In the genomic region with DNA sequence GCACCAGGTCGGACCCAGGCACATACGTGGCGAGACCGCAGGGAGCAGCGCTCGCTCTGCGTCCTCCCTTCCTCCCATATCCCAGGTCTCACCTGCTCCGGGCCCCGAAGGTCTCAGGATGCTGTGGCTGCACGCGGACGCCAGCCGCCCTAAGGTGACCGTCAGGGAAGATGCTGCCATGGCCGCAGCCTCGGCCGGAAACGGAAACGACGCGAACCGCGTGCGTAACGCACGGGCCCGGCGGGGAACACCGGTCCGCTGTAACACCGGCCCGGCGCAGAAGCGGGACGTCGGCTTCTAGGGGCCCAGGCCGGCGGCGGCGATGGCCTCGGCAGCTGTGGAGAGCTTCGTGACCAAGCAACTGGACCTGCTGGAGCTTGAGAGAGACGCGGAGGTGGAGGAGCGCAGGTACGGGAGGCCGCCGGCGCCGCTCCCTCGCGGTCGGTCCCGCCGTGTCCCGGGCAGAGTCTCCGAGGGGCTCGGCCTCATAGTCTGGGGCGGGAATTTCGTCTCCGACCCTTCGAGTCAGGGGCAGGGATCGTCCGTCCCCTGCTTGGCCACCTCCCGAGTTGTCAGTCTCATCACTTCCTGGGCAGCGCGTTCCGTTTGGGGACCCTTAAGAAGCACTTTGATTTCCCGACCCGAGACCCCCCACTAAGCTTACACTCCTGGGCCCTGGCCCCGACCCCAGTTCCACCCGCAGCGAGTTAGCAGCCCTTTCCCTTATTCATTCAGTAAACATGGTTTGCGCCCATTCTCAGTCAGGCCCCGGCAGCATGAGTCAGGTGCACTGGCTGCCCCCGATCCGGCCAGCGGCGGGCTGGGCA, we compare ENCODE assay signal across 1 cellular context.
TF ChIP-seq lines count a peak whose summit lies in the region.

A gene (plus strand): TSS at position 261 of the 827 bp plus-strand sequence. CDS start 62 bp downstream, at position 323.
A gene (minus strand): TSS at position 202 of the 827 bp plus-strand sequence. CDS start 22 bp downstream, at position 180.

TF ChIP-seq in HepG2, 621 proteins besides CTCF, POLR2A, EP300 and RAD21 (continued from another document and continues in another):
- TF ChIP-seq, protein P1, sequence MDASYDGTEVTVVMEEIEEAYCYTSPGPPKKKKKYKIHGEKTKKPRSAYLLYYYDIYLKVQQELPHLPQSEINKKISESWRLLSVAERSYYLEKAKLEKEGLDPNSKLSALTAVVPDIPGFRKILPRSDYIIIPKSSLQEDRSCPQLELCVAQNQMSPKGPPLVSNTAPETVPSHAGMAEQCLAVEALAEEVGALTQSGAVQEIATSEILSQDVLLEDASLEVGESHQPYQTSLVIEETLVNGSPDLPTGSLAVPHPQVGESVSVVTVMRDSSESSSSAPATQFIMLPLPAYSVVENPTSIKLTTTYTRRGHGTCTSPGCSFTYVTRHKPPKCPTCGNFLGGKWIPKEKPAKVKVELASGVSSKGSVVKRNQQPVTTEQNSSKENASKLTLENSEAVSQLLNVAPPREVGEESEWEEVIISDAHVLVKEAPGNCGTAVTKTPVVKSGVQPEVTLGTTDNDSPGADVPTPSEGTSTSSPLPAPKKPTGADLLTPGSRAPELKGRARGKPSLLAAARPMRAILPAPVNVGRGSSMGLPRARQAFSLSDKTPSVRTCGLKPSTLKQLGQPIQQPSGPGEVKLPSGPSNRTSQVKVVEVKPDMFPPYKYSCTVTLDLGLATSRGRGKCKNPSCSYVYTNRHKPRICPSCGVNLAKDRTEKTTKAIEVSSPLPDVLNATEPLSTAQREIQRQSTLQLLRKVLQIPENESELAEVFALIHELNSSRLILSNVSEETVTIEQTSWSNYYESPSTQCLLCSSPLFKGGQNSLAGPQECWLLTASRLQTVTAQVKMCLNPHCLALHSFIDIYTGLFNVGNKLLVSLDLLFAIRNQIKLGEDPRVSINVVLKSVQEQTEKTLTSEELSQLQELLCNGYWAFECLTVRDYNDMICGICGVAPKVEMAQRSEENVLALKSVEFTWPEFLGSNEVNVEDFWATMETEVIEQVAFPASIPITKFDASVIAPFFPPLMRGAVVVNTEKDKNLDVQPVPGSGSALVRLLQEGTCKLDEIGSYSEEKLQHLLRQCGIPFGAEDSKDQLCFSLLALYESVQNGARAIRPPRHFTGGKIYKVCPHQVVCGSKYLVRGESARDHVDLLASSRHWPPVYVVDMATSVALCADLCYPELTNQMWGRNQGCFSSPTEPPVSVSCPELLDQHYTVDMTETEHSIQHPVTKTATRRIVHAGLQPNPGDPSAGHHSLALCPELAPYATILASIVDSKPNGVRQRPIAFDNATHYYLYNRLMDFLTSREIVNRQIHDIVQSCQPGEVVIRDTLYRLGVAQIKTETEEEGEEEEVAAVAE (CRISPR knock-in tag; IDR thresholded peaks at IDR 0.05; ENCODE audit: borderline replicate concordance): peak; percentile 91; the same call in 1 of the 2 replicates
- TF ChIP-seq MAF1 (CRISPR knock-in tag; IDR thresholded peaks at IDR 0.05; ENCODE audit: borderline replicate concordance) (peak; percentile 89), RFXANK (CRISPR knock-in tag; IDR thresholded peaks at IDR 0.05) (0 out of 2 replicates have a peak, but pooled peaks have one; percentile 67), STAG1 (CRISPR knock-in tag; IDR thresholded peaks at IDR 0.05) (peak; percentile 42), ZNF614 (CRISPR knock-in tag; IDR thresholded peaks at IDR 0.05; ENCODE audit: borderline replicate concordance) (peak; percentile 87; the same call in 1 of the 2 replicates), ELF3 (CRISPR knock-in tag; IDR thresholded peaks at IDR 0.05) (peak; percentile 80), NR3C1 (CRISPR knock-in tag; IDR thresholded peaks at IDR 0.05) (no peak), TCF7L2 (IDR thresholded peaks at IDR 0.05; ENCODE audit: low read depth, low read length) (no peak), HNRNPL (IDR thresholded peaks at IDR 0.05; ENCODE audit: low read depth, low read length) (peak; percentile 55; the same call in 1 of the 2 replicates), BCL6 (CRISPR knock-in tag; IDR thresholded peaks at IDR 0.05) (peak; percentile 84), SRSF1 (optimal IDR thresholded peaks at IDR 0.05; ENCODE audit: low read depth, low read length) (no peak), SSRP1 (CRISPR knock-in tag; IDR thresholded peaks at IDR 0.05) (no peak), ZBTB1 (CRISPR knock-in tag; IDR thresholded peaks at IDR 0.05; ENCODE audit: borderline replicate concordance) (peak; percentile 90; the same call in 1 of the 2 replicates), RAD51 (IDR thresholded peaks at IDR 0.05; ENCODE audit: borderline replicate concordance) (no peak), ZNF3 (CRISPR knock-in tag; IDR thresholded peaks at IDR 0.05) (no peak), MEIS2 (CRISPR knock-in tag; IDR thresholded peaks at IDR 0.05) (peak; percentile 66; the same call in 1 of the 2 replicates), GFI1 (CRISPR knock-in tag; IDR thresholded peaks at IDR 0.05; ENCODE audit: borderline replicate concordance) (peak; percentile 78), ZNF530 (CRISPR knock-in tag; IDR thresholded peaks at IDR 0.05; ENCODE audit: low read depth) (peak; percentile 35; the same call in 1 of the 2 replicates), MEF2D (CRISPR knock-in tag; IDR thresholded peaks at IDR 0.05) (peak; percentile 66), SP1 (IDR thresholded peaks at IDR 0.05) (no peak), SP1 (CRISPR knock-in tag; IDR thresholded peaks at IDR 0.05) (peak; percentile 96), ETV6 (CRISPR knock-in tag; conservative IDR thresholded peaks at IDR 0.05) (no peak; the same call in 1 of the 2 replicates)
- TF ChIP-seq, protein P2, sequence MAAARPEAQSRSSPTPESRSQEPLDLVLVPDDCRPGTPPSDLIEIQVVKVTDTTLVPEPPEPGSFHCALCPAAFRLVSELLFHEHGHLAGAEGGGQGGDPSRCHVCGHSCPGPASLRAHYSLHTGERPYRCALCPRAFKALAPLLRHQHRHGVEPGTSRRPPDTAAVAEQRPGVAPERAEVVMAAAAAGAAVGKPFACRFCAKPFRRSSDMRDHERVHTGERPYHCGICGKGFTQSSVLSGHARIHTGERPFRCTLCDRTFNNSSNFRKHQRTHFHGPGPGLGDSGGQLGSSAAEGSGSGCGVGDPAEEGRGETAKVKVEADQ (CRISPR knock-in tag; IDR thresholded peaks at IDR 0.05; ENCODE audit: borderline replicate concordance): peak; percentile 76; the same call in 1 of the 2 replicates
- TF ChIP-seq, protein P3, sequence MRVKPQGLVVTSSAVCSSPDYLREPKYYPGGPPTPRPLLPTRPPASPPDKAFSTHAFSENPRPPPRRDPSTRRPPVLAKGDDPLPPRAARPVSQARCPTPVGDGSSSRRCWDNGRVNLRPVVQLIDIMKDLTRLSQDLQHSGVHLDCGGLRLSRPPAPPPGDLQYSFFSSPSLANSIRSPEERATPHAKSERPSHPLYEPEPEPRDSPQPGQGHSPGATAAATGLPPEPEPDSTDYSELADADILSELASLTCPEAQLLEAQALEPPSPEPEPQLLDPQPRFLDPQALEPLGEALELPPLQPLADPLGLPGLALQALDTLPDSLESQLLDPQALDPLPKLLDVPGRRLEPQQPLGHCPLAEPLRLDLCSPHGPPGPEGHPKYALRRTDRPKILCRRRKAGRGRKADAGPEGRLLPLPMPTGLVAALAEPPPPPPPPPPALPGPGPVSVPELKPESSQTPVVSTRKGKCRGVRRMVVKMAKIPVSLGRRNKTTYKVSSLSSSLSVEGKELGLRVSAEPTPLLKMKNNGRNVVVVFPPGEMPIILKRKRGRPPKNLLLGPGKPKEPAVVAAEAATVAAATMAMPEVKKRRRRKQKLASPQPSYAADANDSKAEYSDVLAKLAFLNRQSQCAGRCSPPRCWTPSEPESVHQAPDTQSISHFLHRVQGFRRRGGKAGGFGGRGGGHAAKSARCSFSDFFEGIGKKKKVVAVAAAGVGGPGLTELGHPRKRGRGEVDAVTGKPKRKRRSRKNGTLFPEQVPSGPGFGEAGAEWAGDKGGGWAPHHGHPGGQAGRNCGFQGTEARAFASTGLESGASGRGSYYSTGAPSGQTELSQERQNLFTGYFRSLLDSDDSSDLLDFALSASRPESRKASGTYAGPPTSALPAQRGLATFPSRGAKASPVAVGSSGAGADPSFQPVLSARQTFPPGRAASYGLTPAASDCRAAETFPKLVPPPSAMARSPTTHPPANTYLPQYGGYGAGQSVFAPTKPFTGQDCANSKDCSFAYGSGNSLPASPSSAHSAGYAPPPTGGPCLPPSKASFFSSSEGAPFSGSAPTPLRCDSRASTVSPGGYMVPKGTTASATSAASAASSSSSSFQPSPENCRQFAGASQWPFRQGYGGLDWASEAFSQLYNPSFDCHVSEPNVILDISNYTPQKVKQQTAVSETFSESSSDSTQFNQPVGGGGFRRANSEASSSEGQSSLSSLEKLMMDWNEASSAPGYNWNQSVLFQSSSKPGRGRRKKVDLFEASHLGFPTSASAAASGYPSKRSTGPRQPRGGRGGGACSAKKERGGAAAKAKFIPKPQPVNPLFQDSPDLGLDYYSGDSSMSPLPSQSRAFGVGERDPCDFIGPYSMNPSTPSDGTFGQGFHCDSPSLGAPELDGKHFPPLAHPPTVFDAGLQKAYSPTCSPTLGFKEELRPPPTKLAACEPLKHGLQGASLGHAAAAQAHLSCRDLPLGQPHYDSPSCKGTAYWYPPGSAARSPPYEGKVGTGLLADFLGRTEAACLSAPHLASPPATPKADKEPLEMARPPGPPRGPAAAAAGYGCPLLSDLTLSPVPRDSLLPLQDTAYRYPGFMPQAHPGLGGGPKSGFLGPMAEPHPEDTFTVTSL (CRISPR knock-in tag; IDR thresholded peaks at IDR 0.05; ENCODE audit: borderline replicate concordance): peak; percentile 26; the same call in 1 of the 2 replicates
- TF ChIP-seq, protein P4, sequence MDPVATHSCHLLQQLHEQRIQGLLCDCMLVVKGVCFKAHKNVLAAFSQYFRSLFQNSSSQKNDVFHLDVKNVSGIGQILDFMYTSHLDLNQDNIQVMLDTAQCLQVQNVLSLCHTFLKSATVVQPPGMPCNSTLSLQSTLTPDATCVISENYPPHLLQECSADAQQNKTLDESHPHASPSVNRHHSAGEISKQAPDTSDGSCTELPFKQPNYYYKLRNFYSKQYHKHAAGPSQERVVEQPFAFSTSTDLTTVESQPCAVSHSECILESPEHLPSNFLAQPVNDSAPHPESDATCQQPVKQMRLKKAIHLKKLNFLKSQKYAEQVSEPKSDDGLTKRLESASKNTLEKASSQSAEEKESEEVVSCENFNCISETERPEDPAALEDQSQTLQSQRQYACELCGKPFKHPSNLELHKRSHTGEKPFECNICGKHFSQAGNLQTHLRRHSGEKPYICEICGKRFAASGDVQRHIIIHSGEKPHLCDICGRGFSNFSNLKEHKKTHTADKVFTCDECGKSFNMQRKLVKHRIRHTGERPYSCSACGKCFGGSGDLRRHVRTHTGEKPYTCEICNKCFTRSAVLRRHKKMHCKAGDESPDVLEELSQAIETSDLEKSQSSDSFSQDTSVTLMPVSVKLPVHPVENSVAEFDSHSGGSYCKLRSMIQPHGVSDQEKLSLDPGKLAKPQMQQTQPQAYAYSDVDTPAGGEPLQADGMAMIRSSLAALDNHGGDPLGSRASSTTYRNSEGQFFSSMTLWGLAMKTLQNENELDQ (CRISPR knock-in tag; IDR thresholded peaks at IDR 0.05; ENCODE audit: borderline replicate concordance): no peak
- TF ChIP-seq, protein P5, sequence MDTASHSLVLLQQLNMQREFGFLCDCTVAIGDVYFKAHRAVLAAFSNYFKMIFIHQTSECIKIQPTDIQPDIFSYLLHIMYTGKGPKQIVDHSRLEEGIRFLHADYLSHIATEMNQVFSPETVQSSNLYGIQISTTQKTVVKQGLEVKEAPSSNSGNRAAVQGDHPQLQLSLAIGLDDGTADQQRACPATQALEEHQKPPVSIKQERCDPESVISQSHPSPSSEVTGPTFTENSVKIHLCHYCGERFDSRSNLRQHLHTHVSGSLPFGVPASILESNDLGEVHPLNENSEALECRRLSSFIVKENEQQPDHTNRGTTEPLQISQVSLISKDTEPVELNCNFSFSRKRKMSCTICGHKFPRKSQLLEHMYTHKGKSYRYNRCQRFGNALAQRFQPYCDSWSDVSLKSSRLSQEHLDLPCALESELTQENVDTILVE (CRISPR knock-in tag; IDR thresholded peaks at IDR 0.05): peak; percentile 60; the same call in 1 of the 2 replicates
- TF ChIP-seq, protein P6, sequence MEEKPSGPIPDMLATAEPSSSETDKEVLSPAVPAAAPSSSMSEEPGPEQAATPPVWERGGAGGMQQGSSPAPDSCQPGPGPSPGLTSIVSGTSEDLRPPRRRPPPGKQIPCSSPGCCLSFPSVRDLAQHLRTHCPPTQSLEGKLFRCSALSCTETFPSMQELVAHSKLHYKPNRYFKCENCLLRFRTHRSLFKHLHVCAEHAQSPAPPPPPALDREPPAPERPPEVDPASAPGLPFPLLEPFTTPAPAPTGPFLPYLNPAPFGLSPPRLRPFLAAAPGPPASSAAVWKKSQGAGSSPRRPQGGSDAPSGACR (CRISPR knock-in tag; IDR thresholded peaks at IDR 0.05): peak; percentile 83; the same call in 1 of the 2 replicates
- TF ChIP-seq, protein P7, sequence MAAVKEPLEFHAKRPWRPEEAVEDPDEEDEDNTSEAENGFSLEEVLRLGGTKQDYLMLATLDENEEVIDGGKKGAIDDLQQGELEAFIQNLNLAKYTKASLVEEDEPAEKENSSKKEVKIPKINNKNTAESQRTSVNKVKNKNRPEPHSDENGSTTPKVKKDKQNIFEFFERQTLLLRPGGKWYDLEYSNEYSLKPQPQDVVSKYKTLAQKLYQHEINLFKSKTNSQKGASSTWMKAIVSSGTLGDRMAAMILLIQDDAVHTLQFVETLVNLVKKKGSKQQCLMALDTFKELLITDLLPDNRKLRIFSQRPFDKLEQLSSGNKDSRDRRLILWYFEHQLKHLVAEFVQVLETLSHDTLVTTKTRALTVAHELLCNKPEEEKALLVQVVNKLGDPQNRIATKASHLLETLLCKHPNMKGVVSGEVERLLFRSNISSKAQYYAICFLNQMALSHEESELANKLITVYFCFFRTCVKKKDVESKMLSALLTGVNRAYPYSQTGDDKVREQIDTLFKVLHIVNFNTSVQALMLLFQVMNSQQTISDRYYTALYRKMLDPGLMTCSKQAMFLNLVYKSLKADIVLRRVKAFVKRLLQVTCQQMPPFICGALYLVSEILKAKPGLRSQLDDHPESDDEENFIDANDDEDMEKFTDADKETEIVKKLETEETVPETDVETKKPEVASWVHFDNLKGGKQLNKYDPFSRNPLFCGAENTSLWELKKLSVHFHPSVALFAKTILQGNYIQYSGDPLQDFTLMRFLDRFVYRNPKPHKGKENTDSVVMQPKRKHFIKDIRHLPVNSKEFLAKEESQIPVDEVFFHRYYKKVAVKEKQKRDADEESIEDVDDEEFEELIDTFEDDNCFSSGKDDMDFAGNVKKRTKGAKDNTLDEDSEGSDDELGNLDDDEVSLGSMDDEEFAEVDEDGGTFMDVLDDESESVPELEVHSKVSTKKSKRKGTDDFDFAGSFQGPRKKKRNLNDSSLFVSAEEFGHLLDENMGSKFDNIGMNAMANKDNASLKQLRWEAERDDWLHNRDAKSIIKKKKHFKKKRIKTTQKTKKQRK (IDR thresholded peaks at IDR 0.05; ENCODE audit: low read length): no peak
- TF ChIP-seq, protein P8, sequence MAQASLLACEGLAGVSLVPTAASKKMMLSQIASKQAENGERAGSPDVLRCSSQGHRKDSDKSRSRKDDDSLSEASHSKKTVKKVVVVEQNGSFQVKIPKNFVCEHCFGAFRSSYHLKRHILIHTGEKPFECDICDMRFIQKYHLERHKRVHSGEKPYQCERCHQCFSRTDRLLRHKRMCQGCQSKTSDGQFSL (CRISPR knock-in tag; IDR thresholded peaks at IDR 0.05): peak; percentile 73; the same call in 1 of the 2 replicates
- TF ChIP-seq, protein P9, sequence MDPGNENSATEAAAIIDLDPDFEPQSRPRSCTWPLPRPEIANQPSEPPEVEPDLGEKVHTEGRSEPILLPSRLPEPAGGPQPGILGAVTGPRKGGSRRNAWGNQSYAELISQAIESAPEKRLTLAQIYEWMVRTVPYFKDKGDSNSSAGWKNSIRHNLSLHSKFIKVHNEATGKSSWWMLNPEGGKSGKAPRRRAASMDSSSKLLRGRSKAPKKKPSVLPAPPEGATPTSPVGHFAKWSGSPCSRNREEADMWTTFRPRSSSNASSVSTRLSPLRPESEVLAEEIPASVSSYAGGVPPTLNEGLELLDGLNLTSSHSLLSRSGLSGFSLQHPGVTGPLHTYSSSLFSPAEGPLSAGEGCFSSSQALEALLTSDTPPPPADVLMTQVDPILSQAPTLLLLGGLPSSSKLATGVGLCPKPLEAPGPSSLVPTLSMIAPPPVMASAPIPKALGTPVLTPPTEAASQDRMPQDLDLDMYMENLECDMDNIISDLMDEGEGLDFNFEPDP (CRISPR knock-in tag; conservative IDR thresholded peaks at IDR 0.05): no peak
